1 cellular context compared by ENCODE assay signal in genomic region chr7:115825736-115826135, GRCh38.
TF ChIP-seq lines count a peak whose summit lies in the region.

No MANE protein-coding gene starts in this region.

TF ChIP-seq in GM23338, 12 proteins besides CTCF, POLR2A, EP300 and RAD21 (continued from another document):
- TF ChIP-seq ZNF462 (CRISPR knock-in tag; IDR thresholded peaks at IDR 0.05) (no peak), EZH2phosphoT487 (IDR thresholded peaks at IDR 0.05; ENCODE audit: unreplicated experiment) (no peak), NANOG (IDR thresholded peaks at IDR 0.05; ENCODE audit: borderline replicate concordance) (no peak), JUNB (IDR thresholded peaks at IDR 0.05; ENCODE audit: unreplicated experiment) (no peak), EZH2 (IDR thresholded peaks at IDR 0.05; ENCODE audit: low read depth, unreplicated experiment) (no peak), REST (IDR thresholded peaks at IDR 0.05; ENCODE audit: unreplicated experiment) (no peak), POLR2AphosphoS5 (IDR thresholded peaks at IDR 0.05; ENCODE audit: low read depth) (no peak), ETS1 (IDR thresholded peaks at IDR 0.05) (no peak), ZNF114 (CRISPR knock-in tag; IDR thresholded peaks at IDR 0.05) (no peak), ZNF331 (CRISPR knock-in tag; IDR thresholded peaks at IDR 0.05; ENCODE audit: low read depth) (no peak)
